Comparison of ENCODE assay signal across 8 cellular contexts in the genomic region with DNA sequence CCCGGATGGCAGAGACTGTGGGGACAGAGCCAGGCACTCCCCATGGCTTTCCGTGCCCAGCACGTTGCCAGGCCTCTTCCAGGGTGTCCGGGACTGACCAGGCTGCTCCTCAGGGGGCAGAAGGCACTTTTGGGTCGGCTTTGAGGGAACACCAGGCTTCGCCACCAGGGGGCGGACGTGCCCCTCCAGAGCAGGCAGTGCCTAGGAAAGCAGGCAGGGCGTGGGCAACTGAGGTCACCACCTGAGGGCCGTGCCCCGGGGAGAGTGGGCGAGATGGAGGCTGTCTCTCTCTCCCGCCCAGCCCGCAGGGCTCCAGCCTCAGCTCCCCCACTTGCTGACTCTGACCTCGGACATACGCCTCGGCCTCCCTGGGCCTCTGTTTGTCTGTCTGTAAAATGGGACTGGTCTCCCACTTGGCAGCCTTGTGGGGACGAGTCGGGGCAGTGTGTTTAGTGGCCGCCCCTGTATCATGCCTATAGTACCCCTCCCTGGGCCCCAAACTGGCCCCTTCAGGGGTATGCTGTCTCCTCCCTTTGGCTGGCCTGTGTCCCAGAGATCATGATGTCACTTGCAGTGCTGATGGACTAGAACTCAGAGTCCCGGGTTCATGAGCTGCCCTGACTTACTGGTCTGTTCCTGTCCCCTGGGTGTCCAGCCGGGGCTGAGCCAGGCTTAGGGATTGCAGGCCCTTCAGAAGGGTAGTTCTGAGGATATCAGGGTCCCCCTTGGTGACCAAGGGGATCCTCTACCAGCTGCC. TPM values are rescaled to one million over a fixed set of nuclear protein-coding genes. Genes with fewer than 3 reads are reported as not detected.
DNase-seq lines count a peak whose midpoint lies in the region; ATAC-seq and TF ChIP-seq lines count a peak whose summit lies in the region.

No MANE protein-coding gene starts in this region.

- intact Hi-C loops in cardiac septum (cut with DNase I) (loop anchor here (1.0 kb wide), 1 partner anchor 38 kb away; no protein-coding TSS in a partner anchor), aorta (cut with DNase I) (loop anchor here (2.0 to 5.0 kb wide), 2 partner anchors 37 to 40 kb away; no protein-coding TSS in a partner anchor)

- TF ChIP-seq CTCF in SU-DHL-6 (IDR thresholded peaks at IDR 0.05; ENCODE audit: insufficient read depth, low read length, poor library complexity, severe bottlenecking) (peak; percentile 81), retinal pigment epithelial cell (conservative IDR thresholded peaks at IDR 0.05; ENCODE audit: low read depth, low read length) (peak; percentile 96)

- no peaks in the 10 kb centered on the region for H4K20me1 ChIP-seq in SU-DHL-6 (ENCODE audit: low read depth, low read length)

- no peak overlapping the region for H2AFZ ChIP-seq in SU-DHL-6 (ENCODE audit: low read depth, low read length, severe bottlenecking)

- no peak overlapping the region for H3K9ac ChIP-seq in SU-DHL-6 (ENCODE audit: low read length)

- no peaks in the 10 kb centered on the region for H3K36me3 Mint-ChIP-seq in activated naive CD4-positive, alpha-beta T cell treated with anti-CD3 and anti-CD28 coated beads, Interleukin-2, amount 50 U/mL, for 72 hours

- H3K9me3 ChIP-seq in SU-DHL-6 (ENCODE audit: insufficient read depth, low read length) (no peaks in the 10 kb centered on the region), aorta (ENCODE audit: control insufficient read depth, low read length) (no peaks in the 10 kb centered on the region)

- H3F3A ChIP-seq in SU-DHL-6 (ENCODE audit: insufficient read depth): no peaks in the 10 kb centered on the region

- DNase-seq in COLO829 (ENCODE audit: low spot score): peak; percentile 75
- peak; percentile 36 for DNase-seq in HS-5 (ENCODE audit: low read depth)
- DNase-seq in activated naive CD4-positive, alpha-beta T cell treated with anti-CD3 and anti-CD28 coated beads, Interleukin-2, amount 50 U/mL, for 72 hours (ENCODE audit: low spot score in 2 of 2): peak; percentile 82 to 94
- peak; percentile 87 for DNase-seq in cardiac septum (ENCODE audit: low spot score)
- no peak for DNase-seq in retinal pigment epithelial cell (ENCODE audit: low read depth)
- peak; percentile 81 to 93 for DNase-seq in aorta
- DNase-seq in foreskin melanocyte: no peak

- no peak overlapping the region for H3K4me3 ChIP-seq in SU-DHL-6 (ENCODE audit: insufficient read depth, low read length, poor library complexity, severe bottlenecking)
- H3K4me3 ChIP-seq in retinal pigment epithelial cell (ENCODE audit: low read length): no peak overlapping the region
- H3K4me3 ChIP-seq in aorta (ENCODE audit: low read length in 2 of 2): no peak overlapping the region

- H3K9me2 ChIP-seq in SU-DHL-6 (replicated peaks; ENCODE audit: insufficient read depth, low read length): no peaks in the 10 kb centered on the region

- H3K4me1 ChIP-seq in aorta (ENCODE audit: control insufficient read depth in 1 of 2, insufficient read depth in 2 of 2, low read length in 2 of 2): no peaks in the 10 kb centered on the region

- H3K27ac ChIP-seq in SU-DHL-6 (ENCODE audit: low read depth, low read length): no peak overlapping the region
- no peak overlapping the region for H3K27ac ChIP-seq in aorta (ENCODE audit: low read depth in 1 of 2, low read length in 2 of 2)

- no peaks in the 10 kb centered on the region for H3K27me3 ChIP-seq in SU-DHL-6 (ENCODE audit: low read length)
- no peaks in the 10 kb centered on the region for H3K27me3 ChIP-seq in aorta (ENCODE audit: control insufficient read depth in 1 of 2, insufficient read depth in 2 of 2, low read length in 1 of 2)

- 22 to 31% methylated on average over 22 of the region's 22 CpGs for WGBS in aorta, 2 donors

- H3K27ac Mint-ChIP-seq in activated naive CD4-positive, alpha-beta T cell treated with anti-CD3 and anti-CD28 coated beads, Interleukin-2, amount 50 U/mL, for 72 hours: no peak overlapping the region

- ATAC-seq in activated naive CD4-positive, alpha-beta T cell treated with anti-CD3 and anti-CD28 coated beads, Interleukin-2, amount 50 U/mL, for 72 hours: peak; percentile 62 to 65
- ATAC-seq in aorta (ENCODE audit: low FRiP score): peak; percentile 66

- no peak overlapping the region for H3K4me2 ChIP-seq in SU-DHL-6 (ENCODE audit: low read depth, low read length, poor library complexity, severe bottlenecking)

- no peaks in the 10 kb centered on the region for H3K79me2 ChIP-seq in SU-DHL-6 (ENCODE audit: insufficient read depth, low read length)

- H3K36me3 ChIP-seq in SU-DHL-6 (ENCODE audit: low read length) (no peaks in the 10 kb centered on the region), aorta (ENCODE audit: control insufficient read depth in 1 of 2, insufficient read depth in 2 of 2, low read length in 1 of 2) (no peaks in the 10 kb centered on the region)

- no peaks in the 10 kb centered on the region for H3K9me3 Mint-ChIP-seq in activated naive CD4-positive, alpha-beta T cell treated with anti-CD3 and anti-CD28 coated beads, Interleukin-2, amount 50 U/mL, for 72 hours

RNA-seq across cellular contexts. Expression of a gene that starts 4.4 kb away (rescaled TPM):
- total RNA-seq in activated naive CD4-positive, alpha-beta T cell treated with anti-CD3 and anti-CD28 coated beads, Interleukin-2, amount 50 U/mL, for 72 hours: 10 to 100 TPM; 11.0 to 15.4 TPM
- 3.2 TPM for total RNA-seq in cardiac septum
- total RNA-seq in aorta: 10 to 100 TPM in 1 of 2 donors, 1 to 10 TPM in 1; 9.9 to 15.3 TPM
- 1 to 10 TPM; 1.3 to 9.9 TPM for polyA plus RNA-seq in aorta

RNA-seq across cellular contexts. Expression of a gene that starts 54.8 kb away (rescaled TPM):
- total RNA-seq in activated naive CD4-positive, alpha-beta T cell treated with anti-CD3 and anti-CD28 coated beads, Interleukin-2, amount 50 U/mL, for 72 hours: 1 to 10 TPM; 2.4 to 6.5 TPM
- total RNA-seq in cardiac septum (0.19 TPM), aorta (1 to 10 TPM; 1.4 to 3.0 TPM)
- polyA plus RNA-seq in aorta: not detected

Comparison
In these comparisons a context has a peak if more than half of its experiments do, and no peak if none do; other contexts are left out.
1. DNase-seq: peak in COLO829 (single experiment), HS-5 (single experiment), activated naive CD4-positive, alpha-beta T cell treated with anti-CD3 and anti-CD28 coated beads, Interleukin-2, amount 50 U/mL, for 72 hours (2 of 2), cardiac septum (single experiment) and aorta (2 of 2); none in retinal pigment epithelial cell (single experiment) and foreskin melanocyte (single experiment).